In genomic region chr1:245462161-245462560, GRCh38 we compare ENCODE assay signal across 25 cellular contexts.
DNase-seq lines count a peak whose midpoint lies in the region; ATAC-seq, FAIRE-seq and TF ChIP-seq lines count a peak whose summit lies in the region.
"Had no signal": no experiment of that assay in that cellular context is flagged by ENCODE, and none has a peak within 500 bp of the region (broad histone marks: within the 10 kb centered on the region; RNA-seq: fewer than 3 reads in every experiment).

No MANE protein-coding gene starts in this region.

- no peak overlapping the region for H2BK20ac ChIP-seq in H1 (ENCODE audit: low read length)

- H3K4me3 ChIP-seq in HUES48 (ENCODE audit: low read depth, low read length) (no peak overlapping the region), H1 (ENCODE audit: extremely low read depth in 1 of 4, insufficient read depth in 2 of 4, low read depth in 3 of 4, low read length in 4 of 4) (no peak overlapping the region), mesendoderm (ENCODE audit: low read length) (no peak overlapping the region), WERI-Rb-1 (ENCODE audit: low read depth, low read length) (no peak overlapping the region)
- H3K4me3 ChIP-seq: A549; BLaER1 treated with 17β-estradiol and CSF1 and Interleukin-3, amounts not matched to agents 10 nM and 100 nM; GM12878 had no signal

- H3K4me3 Mint-ChIP-seq in effector memory CD8-positive, alpha-beta T cell = no peak overlapping the region
- H3K4me3 Mint-ChIP-seq: B cell; CD4-positive, alpha-beta T cell; CD8-positive, alpha-beta T cell had no signal

- H4K20me1 ChIP-seq in H1 (replicated peaks in 1 of 2; ENCODE audit: control insufficient read depth in 1 of 2, insufficient read depth in 2 of 2, low read length in 2 of 2) = peaks cover 0 to 5% of the 10 kb centered on the region in 2 experiments
- H4K20me1 ChIP-seq: BLaER1 treated with 17β-estradiol and CSF1 and Interleukin-3, amounts not matched to agents 10 nM and 100 nM had no signal

- H3K27ac ChIP-seq in HUES48 (ENCODE audit: low read depth, low read length) (peak overlapping the region; percentile 43), H1 (ENCODE audit: low read depth, low read length) (no peak overlapping the region), mesendoderm (ENCODE audit: low read depth, low read length) (no peak overlapping the region), WERI-Rb-1 (no peak overlapping the region)
- H3K27ac ChIP-seq: 22Rv1; A549; BLaER1 treated with 17β-estradiol and CSF1 and Interleukin-3, amounts not matched to agents 10 nM and 100 nM; C4-2B had no signal

- FAIRE-seq in H1 (lab: Jason Lieb, UNC) = no peak
- FAIRE-seq: A549, D721Med, GM12878, GM12892, GM18507 had no signal

- CTCF ChIA-PET in H1 (lab: Charles Lee; ENCODE audit: partially characterized antibody) = interaction anchor here (1.4 kb wide), 1 partner anchor 9 kb away, joined by 4 read pairs; no protein-coding TSS in a partner anchor

- H3K27me3 Mint-ChIP-seq in effector memory CD8-positive, alpha-beta T cell = peaks cover 9% of the 10 kb centered on the region in 2 donors
- H3K27me3 Mint-ChIP-seq: CD4-positive, alpha-beta T cell had no signal

- no peak overlapping the region for H4K91ac ChIP-seq in H1 (replicated peaks; ENCODE audit: insufficient read length, low read length)

- no peaks in the 10 kb centered on the region for H3K79me2 ChIP-seq in H1 (ENCODE audit: control insufficient read depth in 1 of 2, insufficient read depth in 2 of 2, low read length in 2 of 2)
- no peaks in the 10 kb centered on the region for H3K79me2 ChIP-seq in mesendoderm (ENCODE audit: control insufficient read depth, insufficient read depth, low read length)

- POLR2A ChIA-PET in H1 (lab: Charles Lee; ENCODE audit: partially characterized antibody) = no interaction called here

- ATAC-seq in effector memory CD8-positive, alpha-beta T cell (replicated peaks) = no peak
- ATAC-seq: A549; CD8-positive, alpha-beta T cell; GM12878 had no signal

- H2AK5ac ChIP-seq in H1 (ENCODE audit: low read depth, low read length) (no peak overlapping the region), mesendoderm (ENCODE audit: low read length) (no peak overlapping the region)

- no peak overlapping the region for H3K56ac ChIP-seq in H1 (replicated peaks; ENCODE audit: insufficient read length, low read depth, low read length)
- no peak overlapping the region for H3K56ac ChIP-seq in mesendoderm (ENCODE audit: low read length)

- H3K36me3 ChIP-seq in HUES48 (ENCODE audit: control insufficient read depth, insufficient read depth, low read length) (no peaks in the 10 kb centered on the region), H1 (ENCODE audit: control insufficient read depth in 2 of 4, insufficient read depth in 4 of 4, low read length in 3 of 4) (no peaks in the 10 kb centered on the region), mesendoderm (ENCODE audit: control insufficient read depth, insufficient read depth, low read length) (no peaks in the 10 kb centered on the region), WERI-Rb-1 (no peaks in the 10 kb centered on the region)
- H3K36me3 ChIP-seq: BLaER1 treated with 17β-estradiol and CSF1 and Interleukin-3, amounts not matched to agents 10 nM and 100 nM had no signal

- H3K36me3 Mint-ChIP-seq in effector memory CD8-positive, alpha-beta T cell (ENCODE audit: insufficient read depth) = no peaks in the 10 kb centered on the region
- H3K36me3 Mint-ChIP-seq: CD8-positive, alpha-beta T cell had no signal

- H3K79me1 ChIP-seq in H1 (ENCODE audit: low read depth, low read length) = no peaks in the 10 kb centered on the region
- no peaks in the 10 kb centered on the region for H3K79me1 ChIP-seq in mesendoderm (ENCODE audit: low read length)

- no peak overlapping the region for H3K9ac ChIP-seq in HUES48 (ENCODE audit: low read depth, low read length)
- no peak overlapping the region for H3K9ac ChIP-seq in H1 (replicated peaks in 1 of 4; ENCODE audit: extremely low read depth in 1 of 4, low read depth in 3 of 4, low read length in 3 of 4)
- H3K9ac ChIP-seq in mesendoderm (ENCODE audit: low read length) = no peak overlapping the region
- H3K9ac ChIP-seq: BLaER1 treated with 17β-estradiol and CSF1 and Interleukin-3, amounts not matched to agents 10 nM and 100 nM had no signal

- H3K27ac Mint-ChIP-seq in effector memory CD8-positive, alpha-beta T cell = no peak overlapping the region
- H3K27ac Mint-ChIP-seq: B cell; CD4-positive, alpha-beta T cell; CD8-positive, alpha-beta T cell had no signal

- H3K27me3 ChIP-seq in HUES48 (ENCODE audit: control insufficient read depth, insufficient read depth, low read length) (no peaks in the 10 kb centered on the region), H1 (replicated peaks in 1 of 4; ENCODE audit: control insufficient read depth in 3 of 4, extremely low read depth in 1 of 4, insufficient read depth in 3 of 4, low read length in 3 of 4) (no peaks in the 10 kb centered on the region; a peak in 1 of 7 replicates), mesendoderm (ENCODE audit: insufficient read depth, low read length, poor library complexity) (no peaks in the 10 kb centered on the region), WERI-Rb-1 (ENCODE audit: insufficient read depth, low read depth, severe bottlenecking) (no peaks in the 10 kb centered on the region)
- H3K27me3 ChIP-seq: BLaER1 treated with 17β-estradiol and CSF1 and Interleukin-3, amounts not matched to agents 10 nM and 100 nM had no signal

- H4K8ac ChIP-seq in H1 (ENCODE audit: extremely low read depth, insufficient read depth, low read length) (no peak overlapping the region), mesendoderm (ENCODE audit: low read depth, low read length) (no peak overlapping the region)

- H3K4me1 Mint-ChIP-seq in effector memory CD8-positive, alpha-beta T cell (ENCODE audit: low read depth in 2 of 2) = no peaks in the 10 kb centered on the region
- H3K4me1 Mint-ChIP-seq: B cell had no signal

- TF ChIP-seq CTCF in H1 (IDR thresholded peaks at IDR 0.05; ENCODE audit: control extremely low read depth in 1 of 3, insufficient read depth in 1 of 3, low read depth in 1 of 3, low read length in 3 of 3) (no peak), WERI-Rb-1 (IDR thresholded peaks at IDR 0.05; ENCODE audit: low read depth, low read length) (no peak)

- peaks cover 0 to 7% of the 10 kb centered on the region in 2 donors for H3K9me3 Mint-ChIP-seq in effector memory CD8-positive, alpha-beta T cell
- H3K9me3 Mint-ChIP-seq: CD4-positive, alpha-beta T cell; CD8-positive, alpha-beta T cell had no signal

- H3K9me3 ChIP-seq in HUES48 (ENCODE audit: control insufficient read depth, insufficient read depth, low read length) = no peaks in the 10 kb centered on the region
- no peaks in the 10 kb centered on the region for H3K9me3 ChIP-seq in H1 (ENCODE audit: insufficient read depth in 2 of 2, low read depth in 1 of 2, low read length in 1 of 2)
- H3K9me3 ChIP-seq in WERI-Rb-1 (ENCODE audit: severe bottlenecking) = no peaks in the 10 kb centered on the region
- H3K9me3 ChIP-seq: A549; BLaER1 treated with 17β-estradiol and CSF1 and Interleukin-3, amounts not matched to agents 10 nM and 100 nM; Caco-2 had no signal

- no peak overlapping the region for H3K14ac ChIP-seq in H1 (ENCODE audit: insufficient read length)

- H2BK12ac ChIP-seq in H1 (ENCODE audit: low read depth, low read length) = no peak overlapping the region

- no peak overlapping the region for H2AFZ ChIP-seq in H1 (ENCODE audit: low read length)

- peaks cover 4% of the 10 kb centered on the region; the same call in 1 of the 2 replicates for H3K23me2 ChIP-seq in H1 (ENCODE audit: low read depth, low read length)

- no peak for TF ChIP-seq POLR2A in H1 (IDR thresholded peaks at IDR 0.05; ENCODE audit: control extremely low read depth in 1 of 2, low read depth in 2 of 2, low read length in 2 of 2)

- H4K5ac ChIP-seq in H1 (ENCODE audit: insufficient read length, low read depth, low read length) = no peak overlapping the region
- no peak overlapping the region for H4K5ac ChIP-seq in mesendoderm (ENCODE audit: low read length)

- H3K18ac ChIP-seq in H1 (ENCODE audit: extremely low read depth, low read length) = no peak overlapping the region
- no peak overlapping the region for H3K18ac ChIP-seq in mesendoderm (ENCODE audit: low read length)

- no peak for TF ChIP-seq EP300 in H1 (IDR thresholded peaks at IDR 0.05; ENCODE audit: borderline replicate concordance in 1 of 2, low read depth in 2 of 2, low read length in 2 of 2)

- 78% methylated on average over 7 of the region's 7 CpGs; no CpG with 5 or more reads in 1 of the 2 experiments for WGBS in H1 (ENCODE audit: extremely low coverage in 1 of 2, insufficient coverage in 1 of 2, insufficient read length in 1 of 2, insufficient replicate concordance in 2 of 2, low coverage in 1 of 2, low lambda C conversion rate in 2 of 2, missing lambda C conversion rate in 1 of 2), 2 experiments
- WGBS in mesendoderm (ENCODE audit: extremely low coverage, insufficient coverage, low lambda C conversion rate) = no CpG with 5 or more reads among the region's 7 CpGs

- H2BK5ac ChIP-seq in H1 (ENCODE audit: low read depth, low read length) (peak overlapping the region; percentile 18; the same call in 1 of the 2 replicates), mesendoderm (ENCODE audit: low read length) (no peak overlapping the region)

- H3K4me1 ChIP-seq in HUES48 (ENCODE audit: control insufficient read depth, insufficient read depth, low read length) = no peaks in the 10 kb centered on the region
- H3K4me1 ChIP-seq in H1 (replicated peaks in 1 of 4; ENCODE audit: control insufficient read depth in 3 of 4, insufficient read depth in 4 of 4, low read length in 3 of 4) = no peaks in the 10 kb centered on the region
- no peaks in the 10 kb centered on the region for H3K4me1 ChIP-seq in mesendoderm (ENCODE audit: control insufficient read depth, low read depth, low read length)
- H3K4me1 ChIP-seq: A549 had no signal

- DNase-seq in EH (ENCODE audit: low read depth) (peak; percentile 8), H1 (ENCODE audit: low read depth in 1 of 2, low spot score in 2 of 2) (no peak), mesendoderm (peak; percentile 72), iPS-NIHi11 (ENCODE audit: low spot score) (no peak), WERI-Rb-1 (no peak), NCI-H1417 treated with DMSO at 0.1 percent for 48 hours (lab: John Stamatoyannopoulos, UW) (no peak)
- DNase-seq in effector memory CD8-positive, alpha-beta T cell = no peak
- DNase-seq: AML-193; Caco-2; Calu3; CD4-positive, alpha-beta T cell; CD8-positive, alpha-beta T cell; DMS79 treated with DMSO at 0.1 percent for 48 hours; EL; GDM1 had no signal

- H3K4me2 ChIP-seq in H1 (ENCODE audit: insufficient read depth in 1 of 2, low read depth in 2 of 2, low read length in 2 of 2) (no peak overlapping the region), mesendoderm (ENCODE audit: low read length) (no peak overlapping the region)
- H3K4me2 ChIP-seq: A549; BLaER1 treated with 17β-estradiol and CSF1 and Interleukin-3, amounts not matched to agents 10 nM and 100 nM had no signal

- no peak overlapping the region for H2BK15ac ChIP-seq in H1 (ENCODE audit: low read length)
- H2BK15ac ChIP-seq in mesendoderm (replicated peaks; ENCODE audit: low read depth) = no peak overlapping the region

- H2BK120ac ChIP-seq in H1 (replicated peaks; ENCODE audit: low read depth, low read length) (no peak overlapping the region), mesendoderm (ENCODE audit: low read depth, low read length) (no peak overlapping the region)

- H3K23ac ChIP-seq in H1 (ENCODE audit: insufficient read length) = no peak overlapping the region
- no peak overlapping the region for H3K23ac ChIP-seq in mesendoderm (ENCODE audit: low read length)

- no peak for TF ChIP-seq RAD21 in H1 (IDR thresholded peaks at IDR 0.05 in 1 of 2, conservative IDR thresholded peaks at IDR 0.05 in 1 of 2; ENCODE audit: low read depth in 2 of 2, low read length in 2 of 2)

- H3K4ac ChIP-seq in H1 (replicated peaks; ENCODE audit: insufficient read length, low read depth, low read length) = no peak overlapping the region
- H3K4ac ChIP-seq in mesendoderm (ENCODE audit: low read depth, low read length) = no peak overlapping the region

Comparison
In these comparisons a context has a peak if more than half of its experiments do, and no peak if none do; other contexts are left out.
1. DNase-seq: peak in EH (single experiment) and mesendoderm (single experiment); none in H1 (0 of 2), iPS-NIHi11 (single experiment), WERI-Rb-1 (single experiment), effector memory CD8-positive, alpha-beta T cell (0 of 3) and NCI-H1417 treated with DMSO at 0.1 percent for 48 hours (single experiment).